Comparison of ENCODE assay signal across 20 cellular contexts in the genomic region with DNA sequence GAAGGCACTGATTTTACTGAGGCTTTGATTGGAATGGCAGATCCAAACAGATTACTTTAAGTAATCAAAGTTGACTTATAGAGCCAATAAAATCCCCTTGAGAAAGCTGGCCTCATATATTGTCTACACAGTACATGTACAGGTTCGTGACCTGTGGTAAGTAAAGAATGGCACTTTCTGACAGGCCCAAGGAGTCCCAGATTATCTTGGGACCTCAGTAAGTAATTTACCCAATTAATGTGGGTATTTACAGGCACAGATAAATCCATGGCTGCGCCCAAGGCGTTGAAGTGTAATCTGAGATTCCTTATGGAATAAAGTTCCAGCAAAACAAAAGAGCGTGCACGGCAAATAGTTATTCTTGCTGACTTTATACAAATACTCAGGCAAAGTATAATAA.
A peak's percentile ranks its signal among the peaks of the same experiment; 100 is the strongest.
DNase-seq lines count a peak whose midpoint lies in the region; ATAC-seq and TF ChIP-seq lines count a peak whose summit lies in the region.
"Had no signal": no experiment of that assay in that cellular context is flagged by ENCODE, and none has a peak within 500 bp of the region (broad histone marks: within the 10 kb centered on the region; RNA-seq: fewer than 3 reads in every experiment).

No MANE protein-coding gene starts in this region.

- no peaks in the 10 kb centered on the region for H3K27me3 Mint-ChIP-seq in progenitor cell of endocrine pancreas
- H3K27me3 Mint-ChIP-seq: B cell; CD4-positive, alpha-beta T cell had no signal

- H3K4me1 Mint-ChIP-seq in progenitor cell of endocrine pancreas (ENCODE audit: low read depth) = peaks cover 41% of the 10 kb centered on the region
- H3K4me1 Mint-ChIP-seq: B cell had no signal

- H3K4me3 Mint-ChIP-seq in progenitor cell of endocrine pancreas (ENCODE audit: low read depth) = no peak overlapping the region
- H3K4me3 Mint-ChIP-seq: B cell; CD4-positive, alpha-beta T cell; CD8-positive, alpha-beta T cell had no signal

- no peak overlapping the region for H3K4me3 ChIP-seq in cardiac muscle cell
- H3K4me3 ChIP-seq: A549; BLaER1 treated with 17β-estradiol and CSF1 and Interleukin-3, amounts not matched to agents 10 nM and 100 nM had no signal

- CTCF ChIA-PET in HEK293T (lab: Yijun Ruan, JAX) = no interaction called here

- H3K36me3 Mint-ChIP-seq in progenitor cell of endocrine pancreas (ENCODE audit: insufficient read depth) = peaks cover 3% of the 10 kb centered on the region

- H3K27me3 ChIP-seq in cardiac muscle cell = no peaks in the 10 kb centered on the region

- intact Hi-C loops in left cardiac atrium (cut with DNase I) = no loop called here

- peak overlapping the region; percentile 11 for H3K27ac ChIP-seq in cardiac muscle cell
- H3K27ac ChIP-seq: 22Rv1; A549; BLaER1 treated with 17β-estradiol and CSF1 and Interleukin-3, amounts not matched to agents 10 nM and 100 nM; C4-2B had no signal

- ATAC-seq in left cardiac atrium = no peak
- ATAC-seq in HG03039 (IDR thresholded peaks at IDR 0.05; ENCODE audit: unreplicated experiment) = no peak
- ATAC-seq: A549; CD8-positive, alpha-beta T cell had no signal

- H3K4me1 ChIP-seq in cardiac muscle cell (ENCODE audit: low read depth) = peaks cover 19% of the 10 kb centered on the region
- H3K4me1 ChIP-seq: A549; BLaER1 treated with 17β-estradiol and CSF1 and Interleukin-3, amounts not matched to agents 10 nM and 100 nM; Caco-2 had no signal

- peaks cover 23% of the 10 kb centered on the region for H3K9me3 Mint-ChIP-seq in progenitor cell of endocrine pancreas (ENCODE audit: low read depth)
- H3K9me3 Mint-ChIP-seq: CD4-positive, alpha-beta T cell; CD8-positive, alpha-beta T cell had no signal

- no peak for DNase-seq in cardiac muscle cell (ENCODE audit: low read depth in 1 of 2, low spot score in 1 of 2)
- no peak for DNase-seq in left cardiac atrium
- DNase-seq in HEK293T (ENCODE audit: extremely low spot score) = no peak
- peak; percentile 5 for DNase-seq in NCI-H82 treated with DMSO at 0.1 percent for 48 hours (lab: John Stamatoyannopoulos, UW; ENCODE audit: unreplicated experiment)
- DNase-seq in progenitor cell of endocrine pancreas (ENCODE audit: low spot score, unreplicated experiment) = no peak
- DNase-seq in SKM-1 (lab: John Stamatoyannopoulos, UW; ENCODE audit: unreplicated experiment) = no peak
- no peak for DNase-seq in UCSD-AML1 (lab: John Stamatoyannopoulos, UW; ENCODE audit: unreplicated experiment)
- DNase-seq: AML-193; Caco-2; Calu3; CD4-positive, alpha-beta T cell; CD8-positive, alpha-beta T cell; DMS79 treated with DMSO at 0.1 percent for 48 hours; GF-D8 had no signal

- TF ChIP-seq CTCF in cardiac muscle cell (IDR thresholded peaks at IDR 0.05; ENCODE audit: low read depth, low read length) (no peak), progenitor cell of endocrine pancreas (IDR thresholded peaks at IDR 0.05; ENCODE audit: unreplicated experiment) (no peak)

- POLR2A ChIA-PET in HEK293T (lab: Yijun Ruan, JAX) = interaction anchor here (1.1 kb wide), 1 partner anchor 10 kb away, joined by 6 read pairs; no protein-coding TSS in a partner anchor

- no peaks in the 10 kb centered on the region for H3K36me3 ChIP-seq in cardiac muscle cell
- H3K36me3 ChIP-seq: BLaER1 treated with 17β-estradiol and CSF1 and Interleukin-3, amounts not matched to agents 10 nM and 100 nM had no signal

- H3K9me3 ChIP-seq in cardiac muscle cell (ENCODE audit: low read depth) = no peaks in the 10 kb centered on the region
- H3K9me3 ChIP-seq: A549; BLaER1 treated with 17β-estradiol and CSF1 and Interleukin-3, amounts not matched to agents 10 nM and 100 nM; Caco-2 had no signal

- H3K27ac Mint-ChIP-seq in progenitor cell of endocrine pancreas = peak overlapping the region; percentile 74
- H3K27ac Mint-ChIP-seq: B cell; CD4-positive, alpha-beta T cell; CD8-positive, alpha-beta T cell had no signal

TF ChIP-seq in HEK293T, 16 proteins besides CTCF, POLR2A, EP300 and RAD21:
- TF ChIP-seq L3MBTL2 (conservative IDR thresholded peaks at IDR 0.05) = no peak
- TF ChIP-seq SUZ12 (IDR thresholded peaks at IDR 0.05) = no peak
- peak; percentile 86 for TF ChIP-seq PKNOX1 (IDR thresholded peaks at IDR 0.05)
- TF ChIP-seq LEF1 (IDR thresholded peaks at IDR 0.05; ENCODE audit: borderline replicate concordance) = no peak
- TF ChIP-seq SP1 (IDR thresholded peaks at IDR 0.05) = no peak
- peak; percentile 77; the same call in 1 of the 2 replicates for TF ChIP-seq CTBP1 (IDR thresholded peaks at IDR 0.05; ENCODE audit: borderline replicate concordance)
- no peak for TF ChIP-seq FOXM1 (IDR thresholded peaks at IDR 0.05; ENCODE audit: borderline replicate concordance)
- no peak for TF ChIP-seq ZNF384 (IDR thresholded peaks at IDR 0.05)
- no peak for TF ChIP-seq FOXK2 (IDR thresholded peaks at IDR 0.05)
- peak; percentile 25; the same call in 1 of the 2 replicates for TF ChIP-seq FOXA1 (IDR thresholded peaks at IDR 0.05)
- TF ChIP-seq NFRKB (IDR thresholded peaks at IDR 0.05) = no peak
- peak; percentile 79 for TF ChIP-seq ARNT (IDR thresholded peaks at IDR 0.05)
- no peak for TF ChIP-seq BHLHE40 (IDR thresholded peaks at IDR 0.05; ENCODE audit: borderline replicate concordance)
- no peak for TF ChIP-seq ELF4 (IDR thresholded peaks at IDR 0.05)
- TF ChIP-seq TARDBP (IDR thresholded peaks at IDR 0.05) = no peak
- TF ChIP-seq HDGF (IDR thresholded peaks at IDR 0.05; ENCODE audit: borderline replicate concordance) = no peak
